In genomic region chr19:4345656-4346383, GRCh38 we compare ENCODE assay signal across 22 cellular contexts. TPM values are rescaled to one million over a fixed set of nuclear protein-coding genes. Genes with fewer than 3 reads are reported as not detected.
DNase-seq lines count a peak whose midpoint lies in the region; ATAC-seq and TF ChIP-seq lines count a peak whose summit lies in the region.
"Had no signal": no experiment of that assay in that cellular context is flagged by ENCODE, and none has a peak within 500 bp of the region (broad histone marks: within the 10 kb centered on the region; RNA-seq: fewer than 3 reads in every experiment).

No MANE protein-coding gene starts in this region.

- no peak for DNase-seq in activated naive CD8-positive, alpha-beta T cell treated with anti-CD3 and anti-CD28 coated beads, Interleukin-2, amount 50 U/mL, for 24 hours
- DNase-seq in activated naive CD8-positive, alpha-beta T cell treated with anti-CD3 and anti-CD28 coated beads for 36 hours, result no peak
- DNase-seq in adrenal gland (peak; percentile 62 to 96 (median 91)), naive B cell (no peak), type B pancreatic cell (ENCODE audit: extremely low spot score, unreplicated experiment) (no peak), SJCRH30 (no peak), NCI-H2107 (lab: John Stamatoyannopoulos, UW) (no peak), NCI-H82 (lab: John Stamatoyannopoulos, UW) (no peak)
- DNase-seq: activated CD4-positive, alpha-beta T cell treated with anti-CD3 and anti-CD28 coated beads for 48 hours; caudate nucleus; DMS79; MV-4-11; NCI-H187 treated with DMSO at 0.1 percent for 48 hours; NCI-H446 treated with DMSO at 0.1 percent for 48 hours; occipital lobe; stimulated activated CD4-positive, alpha-beta T cell treated with anti-CD3 and anti-CD28 coated beads, Interleukin-15, amount 100 ng/mL, for 24 hours; SW 1271 had no signal

- peaks cover 0 to 9% of the 10 kb centered on the region in 2 donors for H3K36me3 ChIP-seq in adrenal gland (replicated peaks in 1 of 2)
- H3K36me3 ChIP-seq in SJCRH30, result no peaks in the 10 kb centered on the region
- H3K36me3 ChIP-seq: thoracic aorta had no signal

- H3K27me3 Mint-ChIP-seq in activated naive CD8-positive, alpha-beta T cell treated with anti-CD3 and anti-CD28 coated beads, Interleukin-2, amount 50 U/mL, for 24 hours, result peaks cover 2% of the 10 kb centered on the region
- H3K27me3 Mint-ChIP-seq in activated naive CD8-positive, alpha-beta T cell treated with anti-CD3 and anti-CD28 coated beads for 36 hours, result no peaks in the 10 kb centered on the region
- H3K27me3 Mint-ChIP-seq in naive B cell, result no peaks in the 10 kb centered on the region
- H3K27me3 Mint-ChIP-seq in type B pancreatic cell, result peaks cover 5% of the 10 kb centered on the region

- no peaks in the 10 kb centered on the region for H3K9me3 Mint-ChIP-seq in activated naive CD8-positive, alpha-beta T cell treated with anti-CD3 and anti-CD28 coated beads, Interleukin-2, amount 50 U/mL, for 24 hours
- no peaks in the 10 kb centered on the region for H3K9me3 Mint-ChIP-seq in activated naive CD8-positive, alpha-beta T cell treated with anti-CD3 and anti-CD28 coated beads for 36 hours
- H3K9me3 Mint-ChIP-seq in naive B cell (no peaks in the 10 kb centered on the region), type B pancreatic cell (no peaks in the 10 kb centered on the region)
- H3K9me3 Mint-ChIP-seq: CD8-positive, alpha-beta T cell had no signal

- peak in 1 of 2 donors; percentile 35 for TF ChIP-seq POLR2A in adrenal gland (IDR thresholded peaks at IDR 0.05)

- H3K27me3 ChIP-seq in adrenal gland, result no peaks in the 10 kb centered on the region
- H3K27me3 ChIP-seq in SJCRH30, result no peaks in the 10 kb centered on the region

- H3K4me3 ChIP-seq in adrenal gland (no peak overlapping the region), SJCRH30 (no peak overlapping the region)
- H3K4me3 ChIP-seq: thoracic aorta had no signal

- peak overlapping the region; percentile 50 for H3K4me3 Mint-ChIP-seq in activated naive CD8-positive, alpha-beta T cell treated with anti-CD3 and anti-CD28 coated beads, Interleukin-2, amount 50 U/mL, for 24 hours
- H3K4me3 Mint-ChIP-seq in activated naive CD8-positive, alpha-beta T cell treated with anti-CD3 and anti-CD28 coated beads for 36 hours, result no peak overlapping the region
- H3K4me3 Mint-ChIP-seq in naive B cell, result peak overlapping the region in 5 of 8 donors; percentile 48 to 87 (median 50)
- H3K4me3 Mint-ChIP-seq in type B pancreatic cell, result peak overlapping the region; percentile 75

- H3K27ac Mint-ChIP-seq in activated naive CD8-positive, alpha-beta T cell treated with anti-CD3 and anti-CD28 coated beads, Interleukin-2, amount 50 U/mL, for 24 hours, result no peak overlapping the region
- H3K27ac Mint-ChIP-seq in activated naive CD8-positive, alpha-beta T cell treated with anti-CD3 and anti-CD28 coated beads for 36 hours, result no peak overlapping the region
- H3K27ac Mint-ChIP-seq in naive B cell (peak overlapping the region in 2 of 6 donors; percentile 53 to 78), type B pancreatic cell (no peak overlapping the region)
- H3K27ac Mint-ChIP-seq: CD8-positive, alpha-beta T cell had no signal

- H3K36me3 Mint-ChIP-seq in activated naive CD8-positive, alpha-beta T cell treated with anti-CD3 and anti-CD28 coated beads, Interleukin-2, amount 50 U/mL, for 24 hours (ENCODE audit: low read depth), result peaks cover 5% of the 10 kb centered on the region
- H3K36me3 Mint-ChIP-seq in activated naive CD8-positive, alpha-beta T cell treated with anti-CD3 and anti-CD28 coated beads for 36 hours, result peaks cover 8% of the 10 kb centered on the region
- H3K36me3 Mint-ChIP-seq in naive B cell (peaks cover 0 to 10% of the 10 kb centered on the region in 2 donors), type B pancreatic cell (peaks cover 9% of the 10 kb centered on the region)

- ATAC-seq in activated naive CD8-positive, alpha-beta T cell treated with anti-CD3 and anti-CD28 coated beads, Interleukin-2, amount 50 U/mL, for 24 hours, result no peak
- ATAC-seq in naive B cell (ENCODE audit: low read depth in 2 of 2), result no peak
- ATAC-seq: CD8-positive, alpha-beta T cell; esophagus mucosa; HCT116 had no signal

- peaks cover 12 to 18% of the 10 kb centered on the region in 2 donors for H3K4me1 ChIP-seq in adrenal gland (replicated peaks in 1 of 2)
- peaks cover 12% of the 10 kb centered on the region for H3K4me1 ChIP-seq in SJCRH30

- H3K4me1 Mint-ChIP-seq in activated naive CD8-positive, alpha-beta T cell treated with anti-CD3 and anti-CD28 coated beads, Interleukin-2, amount 50 U/mL, for 24 hours, result peaks cover 15% of the 10 kb centered on the region
- peaks cover 12% of the 10 kb centered on the region for H3K4me1 Mint-ChIP-seq in activated naive CD8-positive, alpha-beta T cell treated with anti-CD3 and anti-CD28 coated beads for 36 hours
- H3K4me1 Mint-ChIP-seq in naive B cell (peaks cover 22 to 45% (median 22%) of the 10 kb centered on the region in 3 donors), type B pancreatic cell (ENCODE audit: unreplicated experiment) (peaks cover under 1% of the 10 kb centered on the region)

- intact Hi-C loops in adrenal gland (cut with DNase I), result loop anchor here in 1 of 2 donors (10.0 kb wide), 1 partner anchor 49 kb away; no protein-coding TSS in a partner anchor

- H3K27ac ChIP-seq in adrenal gland, result peak overlapping the region in 3 of 5 donors; percentile 17 to 51 (median 30)
- no peak overlapping the region for H3K27ac ChIP-seq in SJCRH30
- H3K27ac ChIP-seq: thoracic aorta had no signal

- 62 to 83% (median 68%) methylated on average over 6 to 18 of the region's 18 CpGs for WGBS in adrenal gland, 4 donors

- H3K9me3 ChIP-seq in adrenal gland (replicated peaks in 1 of 3) (no peaks in the 10 kb centered on the region), SJCRH30 (replicated peaks) (no peaks in the 10 kb centered on the region)
- H3K9me3 ChIP-seq: thoracic aorta had no signal

- TF ChIP-seq CTCF in adrenal gland (IDR thresholded peaks at IDR 0.05) (no peak), type B pancreatic cell (conservative IDR thresholded peaks at IDR 0.05) (no peak)

RNA-seq across cellular contexts. Expression of gene MPND, which starts 2.5 kb away (rescaled TPM):
- 10 to 100 TPM; 15.6 to 18.8 TPM for total RNA-seq in activated naive CD8-positive, alpha-beta T cell treated with anti-CD3 and anti-CD28 coated beads for 36 hours
- total RNA-seq in adrenal gland (10 to 100 TPM in 6 of 8 donors, 1 to 10 TPM in 2; 8.6 to 37.5 (median 16.1) TPM), type B pancreatic cell (ENCODE audit: low replicate concordance) (43.5 and 43.6 TPM in 2 replicates)
- polyA plus RNA-seq in adrenal gland (10 to 100 TPM in 2 of 3 donors, 1 to 10 TPM in 1; 7.0 to 52.3 (median 38.5) TPM), naive B cell (ENCODE audit: low read depth in 6 of 6) (1 to 10 TPM; 4.6 to 6.3 (median 5.4) TPM)
- 3.8 and 8.3 TPM in 2 replicates for total RNA-seq in SJCRH30 (2014; rRNA removed; shearing (Covaris generic))

RNA-seq across cellular contexts. Expression of gene STAP2, which starts 7.2 kb away (rescaled TPM):
- 10 to 100 TPM; 12.3 to 13.1 TPM for total RNA-seq in activated naive CD8-positive, alpha-beta T cell treated with anti-CD3 and anti-CD28 coated beads for 36 hours
- total RNA-seq in adrenal gland (100 to 1,000 TPM in 1 of 8 donors, 10 to 100 TPM in 6, 1 to 10 TPM in 1; 8.5 to 106 (median 36.5) TPM), type B pancreatic cell (ENCODE audit: low replicate concordance) (42.5 and 96.9 TPM in 2 replicates)
- polyA plus RNA-seq in adrenal gland (10 to 100 TPM in 2 of 3 donors, 1 to 10 TPM in 1; 6.7 to 63.1 (median 39.8) TPM), naive B cell (ENCODE audit: low read depth in 6 of 6) (under 1 TPM in 1 of 6 donors, not detected in 5; 0.94 TPM)
- 9.7 and 11.9 TPM in 2 replicates for total RNA-seq in SJCRH30 (2014; rRNA removed; shearing (Covaris generic))
- total RNA-seq: thoracic aorta had no signal

RNA-seq across cellular contexts. Expression of gene FSD1, which starts 41.4 kb away (rescaled TPM):
- total RNA-seq in activated naive CD8-positive, alpha-beta T cell treated with anti-CD3 and anti-CD28 coated beads for 36 hours, result 10 to 100 TPM; 21.0 to 21.3 TPM
- total RNA-seq in adrenal gland (1 to 10 TPM in 3 of 8 donors, under 1 TPM in 2, not detected in 3; 0.34 to 1.3 (median 1.1) TPM), type B pancreatic cell (ENCODE audit: low replicate concordance) (4.8 and 26.3 TPM in 2 replicates)
- polyA plus RNA-seq in adrenal gland (1 to 10 TPM in 2 of 3 donors, under 1 TPM in 1; 0.46 to 7.2 (median 3.0) TPM), naive B cell (ENCODE audit: low read depth in 6 of 6) (1 to 10 TPM in 3 of 6 donors, under 1 TPM in 1, not detected in 2; 1.00 to 1.6 (median 1.3) TPM)
- total RNA-seq in SJCRH30 (2014; rRNA removed; shearing (Covaris generic)), result 23.5 and 24.7 TPM in 2 replicates
- total RNA-seq: thoracic aorta had no signal

RNA-seq across cellular contexts. Expression of gene TMIGD2, which starts 43.6 kb away (rescaled TPM):
- 10 to 100 TPM; 12.6 to 14.7 TPM for total RNA-seq in activated naive CD8-positive, alpha-beta T cell treated with anti-CD3 and anti-CD28 coated beads for 36 hours
- total RNA-seq in adrenal gland (under 1 TPM in 1 of 8 donors, not detected in 7; 0.25 TPM), type B pancreatic cell (ENCODE audit: low replicate concordance) (not detected in 2 replicates)
- polyA plus RNA-seq in adrenal gland (under 1 TPM in 2 of 3 donors, not detected in 1; 0.17 to 0.24 TPM), naive B cell (ENCODE audit: low read depth in 6 of 6) (not detected)
- 0.30 and 1.5 TPM in 2 replicates for total RNA-seq in SJCRH30 (2014; rRNA removed; shearing (Covaris generic))
- polyA plus RNA-seq: AG04450 had no signal

RNA-seq across cellular contexts. Expression of gene SH3GL1, which starts 54.5 kb away (rescaled TPM):
- total RNA-seq in activated naive CD8-positive, alpha-beta T cell treated with anti-CD3 and anti-CD28 coated beads for 36 hours, result 10 to 100 TPM; 40.3 to 41.1 TPM
- total RNA-seq in adrenal gland (100 to 1,000 TPM in 1 of 8 donors, 10 to 100 TPM in 7; 69.9 to 112 (median 87.4) TPM), type B pancreatic cell (ENCODE audit: low replicate concordance) (74.4 and 87.2 TPM in 2 replicates)
- polyA plus RNA-seq in adrenal gland (100 to 1,000 TPM in 1 of 3 donors, 10 to 100 TPM in 2; 20.9 to 104 (median 96.4) TPM), naive B cell (ENCODE audit: low read depth in 6 of 6) (10 to 100 TPM in 5 of 6 donors, 1 to 10 TPM in 1; 4.9 to 18.5 (median 12.7) TPM)
- total RNA-seq in SJCRH30 (2014; rRNA removed; shearing (Covaris generic)), result 56.9 and 60.0 TPM in 2 replicates

Comparison
In these comparisons a context has a peak if more than half of its experiments do, and no peak if none do; other contexts are left out.
1. DNase-seq: peak in adrenal gland (7 of 7); none in activated naive CD8-positive, alpha-beta T cell treated with anti-CD3 and anti-CD28 coated beads, Interleukin-2, amount 50 U/mL, for 24 hours (single experiment), activated naive CD8-positive, alpha-beta T cell treated with anti-CD3 and anti-CD28 coated beads for 36 hours (single experiment), naive B cell (single experiment), type B pancreatic cell (single experiment), SJCRH30 (0 of 2), NCI-H2107 (single experiment) and NCI-H82 (single experiment).